Comparison of ENCODE assay signal across 9 cellular contexts in genomic region chr3:13015286-13016082, GRCh38. TPM values are rescaled to one million over a fixed set of nuclear protein-coding genes. Genes with fewer than 3 reads are reported as not detected.
A peak's percentile ranks its signal among the peaks of the same experiment; 100 is the strongest.
DNase-seq lines count a peak whose midpoint lies in the region; ATAC-seq and TF ChIP-seq lines count a peak whose summit lies in the region.
"Had no signal": no experiment of that assay in that cellular context is flagged by ENCODE, and none has a peak within 500 bp of the region (broad histone marks: within the 10 kb centered on the region; RNA-seq: fewer than 3 reads in every experiment).

No MANE protein-coding gene starts in this region.

- TF ChIP-seq CTCF in coronary artery (IDR thresholded peaks at IDR 0.05) (no peak), gastrocnemius medialis (IDR thresholded peaks at IDR 0.05 in 4 of 5, conservative IDR thresholded peaks at IDR 0.05 in 1 of 5) (no peak)

- DNase-seq in stimulated activated CD4-positive, alpha-beta T cell treated with anti-CD3 and anti-CD28 coated beads, Interleukin-12 subunit alpha, Interleukin-12 subunit beta, amount 100 ng/mL, for 48 hours (ENCODE audit: low read depth in 2 of 3, low spot score in 1 of 3) = peak in 2 of 3 donors; percentile 37 to 44
- DNase-seq in stimulated activated CD4-positive, alpha-beta T cell treated with anti-CD3 and anti-CD28 coated beads, Interleukin-2, amount 100 ng/mL, for 48 hours = no peak
- DNase-seq in T-helper 22 cell (ENCODE audit: low read depth) = peak; percentile 43
- no peak for DNase-seq in coronary artery (ENCODE audit: low spot score)
- no peak for DNase-seq in gastrocnemius medialis
- DNase-seq in iPS-NIHi11 (ENCODE audit: low spot score) = no peak
- DNase-seq in DMS79 treated with DMSO at 0.1 percent for 48 hours (lab: John Stamatoyannopoulos, UW) = no peak
- no peak for DNase-seq in RKO (ENCODE audit: low spot score)

- TF ChIP-seq POLR2A in gastrocnemius medialis (IDR thresholded peaks at IDR 0.05) = peak; percentile 17 to 36

- no peaks in the 10 kb centered on the region for H3K9me3 ChIP-seq in gastrocnemius medialis

- no peak for ATAC-seq in gastrocnemius medialis

- in situ Hi-C loops in gastrocnemius medialis (cut with MboI; ENCODE audit: low sequenced_read_pairs in 4 of 4) = no loop called here

- H3K4me3 ChIP-seq in coronary artery (peak overlapping the region; percentile 55), gastrocnemius medialis (peak overlapping the region in 2 of 4 donors; percentile 10 to 14)

- no peaks in the 10 kb centered on the region for H3K27me3 ChIP-seq in gastrocnemius medialis

- no peaks in the 10 kb centered on the region for H3K36me3 ChIP-seq in gastrocnemius medialis

- H3K27ac ChIP-seq in coronary artery (peak overlapping the region; percentile 65 to 86), gastrocnemius medialis (peak overlapping the region; percentile 61 to 81 (median 68))
- H3K27ac ChIP-seq: C4-2B had no signal

- H3K4me1 ChIP-seq in gastrocnemius medialis = peaks cover 16 to 53% of the 10 kb centered on the region in 2 donors

- intact Hi-C loops in gastrocnemius medialis (cut with DNase I; ENCODE audit: low total_unique reads) = no loop called here

RNA-seq across cellular contexts. Expression of gene IQSEC1, which starts 57.7 kb away (rescaled TPM):
- total RNA-seq in gastrocnemius medialis = 10 to 100 TPM; 15.2 to 31.3 (median 28.0) TPM

Comparison
In these comparisons a context has a peak if more than half of its experiments do, and no peak if none do; other contexts are left out.
1. DNase-seq: peak in stimulated activated CD4-positive, alpha-beta T cell treated with anti-CD3 and anti-CD28 coated beads, Interleukin-12 subunit alpha, Interleukin-12 subunit beta, amount 100 ng/mL, for 48 hours (2 of 3) and T-helper 22 cell (single experiment); none in stimulated activated CD4-positive, alpha-beta T cell treated with anti-CD3 and anti-CD28 coated beads, Interleukin-2, amount 100 ng/mL, for 48 hours (0 of 2), coronary artery (single experiment), gastrocnemius medialis (0 of 2), iPS-NIHi11 (single experiment), DMS79 treated with DMSO at 0.1 percent for 48 hours (single experiment) and RKO (single experiment).